ENCODE assay signal across 23 cellular contexts in the genomic region with DNA sequence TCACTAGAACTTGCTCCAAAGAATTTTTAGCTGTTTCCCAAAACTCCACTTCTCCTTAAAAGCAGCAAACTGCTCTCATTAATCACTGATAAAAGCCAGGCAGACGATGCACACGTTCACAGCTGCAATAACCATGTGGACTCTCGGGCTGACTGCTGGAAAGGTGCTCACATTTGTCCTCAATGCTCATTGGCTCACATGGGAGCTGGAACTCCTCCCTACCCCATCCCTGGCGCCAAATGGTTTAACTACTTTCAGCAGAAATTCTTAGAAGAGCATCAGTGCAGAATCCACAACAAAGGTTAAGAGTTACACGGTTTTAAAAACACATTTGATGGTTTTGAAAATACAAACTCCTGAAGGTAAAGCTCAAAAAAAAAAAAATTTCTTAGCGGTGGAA.
DNase-seq lines count a peak whose midpoint lies in the region; ATAC-seq and TF ChIP-seq lines count a peak whose summit lies in the region.
"Had no signal": no experiment of that assay in that cellular context is flagged by ENCODE, and none has a peak within 500 bp of the region (broad histone marks: within the 10 kb centered on the region; RNA-seq: fewer than 3 reads in every experiment).

No MANE protein-coding gene starts in this region.

- POLR2A ChIA-PET in activated CD4-positive, alpha-beta T cell treated with anti-CD3 and anti-CD28 coated beads, Interleukin-2, amount 10 ng/mL, durations not matched to agents 7 days and 5 days (lab: Charles Lee), result no interaction called here

- peak overlapping the region; percentile 69 for H3K27ac Mint-ChIP-seq in activated CD4-positive, alpha-beta T cell treated with anti-CD3 and anti-CD28 coated beads, Interleukin-2, amount 10 ng/mL, durations not matched to agents 7 days and 5 days
- H3K27ac Mint-ChIP-seq in activated T-helper 2 cell treated with anti-CD3 and anti-CD28 coated beads, Interferon-gamma antibody, Interleukin-2, Interleukin-4, amounts not matched to agents 10 μg/mL and 5 μg/mL and 100 μg/mL, durations not matched to agents 14 hours and 24 hours and 36 hours, result no peak overlapping the region
- no peak overlapping the region for H3K27ac Mint-ChIP-seq in osteocyte (ENCODE audit: unreplicated experiment)
- H3K27ac Mint-ChIP-seq: CD4-positive, alpha-beta T cell had no signal

- no peaks in the 10 kb centered on the region for H3K9me3 Mint-ChIP-seq in activated CD4-positive, alpha-beta T cell treated with anti-CD3 and anti-CD28 coated beads, Interleukin-2, amount 10 ng/mL, durations not matched to agents 7 days and 5 days
- no peaks in the 10 kb centered on the region for H3K9me3 Mint-ChIP-seq in activated T-helper 2 cell treated with anti-CD3 and anti-CD28 coated beads, Interferon-gamma antibody, Interleukin-2, Interleukin-4, amounts not matched to agents 10 μg/mL and 5 μg/mL and 100 μg/mL, durations not matched to agents 14 hours and 24 hours and 36 hours
- H3K9me3 Mint-ChIP-seq in osteocyte (ENCODE audit: unreplicated experiment), result no peaks in the 10 kb centered on the region
- H3K9me3 Mint-ChIP-seq: CD4-positive, alpha-beta T cell had no signal

- TF ChIP-seq CTCF in osteocyte (IDR thresholded peaks at IDR 0.05), result no peak

- CTCF ChIA-PET in activated CD4-positive, alpha-beta T cell treated with anti-CD3 and anti-CD28 coated beads, Interleukin-2, amount 10 ng/mL, durations not matched to agents 7 days and 5 days (lab: Charles Lee), result interaction anchor here (0.7 kb wide), 1 partner anchor 16 kb away, joined by 5 read pairs; no protein-coding TSS in a partner anchor

- peaks cover 38% of the 10 kb centered on the region for H3K36me3 Mint-ChIP-seq in activated CD4-positive, alpha-beta T cell treated with anti-CD3 and anti-CD28 coated beads, Interleukin-2, amount 10 ng/mL, durations not matched to agents 7 days and 5 days (ENCODE audit: low read depth)
- H3K36me3 Mint-ChIP-seq in activated T-helper 2 cell treated with anti-CD3 and anti-CD28 coated beads, Interferon-gamma antibody, Interleukin-2, Interleukin-4, amounts not matched to agents 10 μg/mL and 5 μg/mL and 100 μg/mL, durations not matched to agents 14 hours and 24 hours and 36 hours (ENCODE audit: low read depth), result peaks cover 53% of the 10 kb centered on the region
- H3K36me3 Mint-ChIP-seq in osteocyte (ENCODE audit: unreplicated experiment), result peaks cover 58% of the 10 kb centered on the region

- ATAC-seq in HG02588 (IDR thresholded peaks at IDR 0.05; ENCODE audit: unreplicated experiment) (no peak), HG02610 (IDR thresholded peaks at IDR 0.05; ENCODE audit: unreplicated experiment) (no peak)
- ATAC-seq: HCT116, HepG2, K562 had no signal

- DNase-seq in activated CD4-positive, alpha-beta T cell treated with anti-CD3 and anti-CD28 coated beads, Interleukin-2, amount 10 ng/mL, durations not matched to agents 7 days and 5 days, result no peak
- DNase-seq in activated CD4-positive, alpha-beta T cell treated with anti-CD3 and anti-CD28 coated beads, Interleukin-2, amount 50 U/mL, for 4 hours, result no peak
- peak; percentile 24 for DNase-seq in activated T-helper 2 cell treated with anti-CD3 and anti-CD28 coated beads, Interferon-gamma antibody, Interleukin-2, Interleukin-4, amounts not matched to agents 10 μg/mL and 5 μg/mL and 100 μg/mL, durations not matched to agents 14 hours and 24 hours and 36 hours (ENCODE audit: low spot score)
- peak; percentile 44 for DNase-seq in osteocyte (ENCODE audit: extremely low spot score, unreplicated experiment)
- no peak for DNase-seq in NCI-H1092 (lab: John Stamatoyannopoulos, UW)
- DNase-seq: CD4-positive, alpha-beta T cell; COR-L47; DMS53; MV-4-11; NCI-H1105 treated with DMSO at 0.1 percent for 48 hours; NCI-H146; NCI-H1930; NCI-H2107; NCI-H524 treated with DMSO at 0.1 percent for 48 hours; NCI-H82; RPMI8226; SHP77 had no signal

- H3K4me3 Mint-ChIP-seq in activated CD4-positive, alpha-beta T cell treated with anti-CD3 and anti-CD28 coated beads, Interleukin-2, amount 10 ng/mL, durations not matched to agents 7 days and 5 days, result no peak overlapping the region
- no peak overlapping the region for H3K4me3 Mint-ChIP-seq in activated T-helper 2 cell treated with anti-CD3 and anti-CD28 coated beads, Interferon-gamma antibody, Interleukin-2, Interleukin-4, amounts not matched to agents 10 μg/mL and 5 μg/mL and 100 μg/mL, durations not matched to agents 14 hours and 24 hours and 36 hours (ENCODE audit: low read depth)
- no peak overlapping the region for H3K4me3 Mint-ChIP-seq in osteocyte (ENCODE audit: unreplicated experiment)
- H3K4me3 Mint-ChIP-seq: CD4-positive, alpha-beta T cell had no signal

- peaks cover 76% of the 10 kb centered on the region for H3K36me3 ChIP-seq in KOPT-K1 (ENCODE audit: insufficient read depth, low read length)

- peaks cover 17% of the 10 kb centered on the region for H3K4me1 Mint-ChIP-seq in activated CD4-positive, alpha-beta T cell treated with anti-CD3 and anti-CD28 coated beads, Interleukin-2, amount 10 ng/mL, durations not matched to agents 7 days and 5 days
- H3K4me1 Mint-ChIP-seq in activated T-helper 2 cell treated with anti-CD3 and anti-CD28 coated beads, Interferon-gamma antibody, Interleukin-2, Interleukin-4, amounts not matched to agents 10 μg/mL and 5 μg/mL and 100 μg/mL, durations not matched to agents 14 hours and 24 hours and 36 hours (ENCODE audit: low read depth), result peaks cover 17% of the 10 kb centered on the region
- peaks cover 28% of the 10 kb centered on the region for H3K4me1 Mint-ChIP-seq in osteocyte (ENCODE audit: unreplicated experiment)

- H3K27me3 Mint-ChIP-seq in activated CD4-positive, alpha-beta T cell treated with anti-CD3 and anti-CD28 coated beads, Interleukin-2, amount 10 ng/mL, durations not matched to agents 7 days and 5 days, result no peaks in the 10 kb centered on the region
- no peaks in the 10 kb centered on the region for H3K27me3 Mint-ChIP-seq in activated T-helper 2 cell treated with anti-CD3 and anti-CD28 coated beads, Interferon-gamma antibody, Interleukin-2, Interleukin-4, amounts not matched to agents 10 μg/mL and 5 μg/mL and 100 μg/mL, durations not matched to agents 14 hours and 24 hours and 36 hours (ENCODE audit: low read depth)
- no peaks in the 10 kb centered on the region for H3K27me3 Mint-ChIP-seq in osteocyte (ENCODE audit: unreplicated experiment)
- H3K27me3 Mint-ChIP-seq: CD4-positive, alpha-beta T cell had no signal

- intact Hi-C loops in activated T-helper 2 cell treated with anti-CD3 and anti-CD28 coated beads, Interferon-gamma antibody, Interleukin-2, Interleukin-4, amounts not matched to agents 10 μg/mL and 5 μg/mL and 100 μg/mL, durations not matched to agents 14 hours and 24 hours and 36 hours (cut with micrococcal nuclease), result no loop called here

- H3K9me3 ChIP-seq in KOPT-K1 (ENCODE audit: insufficient read depth, low read length, poor library complexity, severe bottlenecking), result no peaks in the 10 kb centered on the region

- peak overlapping the region; percentile 84 for H3K27ac ChIP-seq in KOPT-K1 (ENCODE audit: low read depth, low read length, poor library complexity, severe bottlenecking)

Comparison
In these comparisons a context has a peak if more than half of its experiments do, and no peak if none do; other contexts are left out.
1. DNase-seq: peak in activated T-helper 2 cell treated with anti-CD3 and anti-CD28 coated beads, Interferon-gamma antibody, Interleukin-2, Interleukin-4, amounts not matched to agents 10 μg/mL and 5 μg/mL and 100 μg/mL, durations not matched to agents 14 hours and 24 hours and 36 hours (single experiment) and osteocyte (single experiment); none in activated CD4-positive, alpha-beta T cell treated with anti-CD3 and anti-CD28 coated beads, Interleukin-2, amount 10 ng/mL, durations not matched to agents 7 days and 5 days (single experiment), activated CD4-positive, alpha-beta T cell treated with anti-CD3 and anti-CD28 coated beads, Interleukin-2, amount 50 U/mL, for 4 hours (0 of 2) and NCI-H1092 (single experiment).